In genomic region chr1:170218261-170218660, GRCh38 we compare ENCODE assay signal across 16 cellular contexts.
DNase-seq lines count a peak whose midpoint lies in the region; TF ChIP-seq lines count a peak whose summit lies in the region.
"Had no signal": no experiment of that assay in that cellular context is flagged by ENCODE, and none has a peak within 500 bp of the region (broad histone marks: within the 10 kb centered on the region; RNA-seq: fewer than 3 reads in every experiment).

No MANE protein-coding gene starts in this region.

- H3K9me3 ChIP-seq in adipocyte (ENCODE audit: control insufficient read depth, low read length) (no peaks in the 10 kb centered on the region), subcutaneous abdominal adipose tissue (ENCODE audit: control insufficient read depth in 5 of 5, low read length in 5 of 5) (no peaks in the 10 kb centered on the region)
- H3K9me3 ChIP-seq: SJSA1 had no signal

- no peak overlapping the region for H3K4me3 ChIP-seq in adipocyte (ENCODE audit: low read length)
- H3K4me3 ChIP-seq in fibroblast of pulmonary artery (replicated peaks; ENCODE audit: low read depth, low read length) = no peak overlapping the region
- H3K4me3 ChIP-seq in subcutaneous abdominal adipose tissue (ENCODE audit: low read depth in 1 of 5, low read length in 5 of 5) = no peak overlapping the region
- H3K4me3 ChIP-seq: SJSA1 had no signal

- H3K27me3 ChIP-seq in adipocyte (replicated peaks; ENCODE audit: control insufficient read depth, insufficient read depth, low read length) = no peaks in the 10 kb centered on the region
- no peaks in the 10 kb centered on the region for H3K27me3 ChIP-seq in subcutaneous abdominal adipose tissue (ENCODE audit: control insufficient read depth in 5 of 5, insufficient read depth in 4 of 5, low read length in 5 of 5)
- H3K27me3 ChIP-seq: SJSA1 had no signal

- peaks cover 70% of the 10 kb centered on the region for H3K4me1 ChIP-seq in adipocyte (ENCODE audit: control insufficient read depth, insufficient read depth, low read length)
- peaks cover 3 to 60% (median 51%) of the 10 kb centered on the region in 5 donors for H3K4me1 ChIP-seq in subcutaneous abdominal adipose tissue (ENCODE audit: control insufficient read depth in 5 of 5, insufficient read depth in 5 of 5, low read length in 5 of 5)
- H3K4me1 ChIP-seq: SJSA1 had no signal

- no peak for TF ChIP-seq CTCF in fibroblast of pulmonary artery (IDR thresholded peaks at IDR 0.05; ENCODE audit: low read length, missing control alignments)

- DNase-seq in EL = peak; percentile 12
- no peak for DNase-seq in adipocyte (ENCODE audit: low read depth)
- peak; percentile 46 for DNase-seq in fibroblast of pulmonary artery (ENCODE audit: low read depth)
- no peak for DNase-seq in H4 (ENCODE audit: low spot score)
- DNase-seq in activated T-cell treated with anti-CD3 and anti-CD28 coated beads for 4 hours = no peak
- no peak for DNase-seq in central memory CD4-positive, alpha-beta T cell
- DNase-seq: COR-L47, Kasumi-1, NCI-H1417, NCI-H187 treated with DMSO at 0.1 percent for 48 hours, NCI-H2171, NCI-H446, OCI-M1 had no signal

- H3K27ac ChIP-seq in subcutaneous abdominal adipose tissue (ENCODE audit: low read depth, low read length) = peak overlapping the region; percentile 22
- H3K27ac ChIP-seq: RWPE1, SJSA1 had no signal

- H3K9ac ChIP-seq in adipocyte (ENCODE audit: low read length) = peak overlapping the region; percentile 1
- no peak overlapping the region for H3K9ac ChIP-seq in subcutaneous abdominal adipose tissue (ENCODE audit: low read length in 5 of 5)

- H3K36me3 ChIP-seq in adipocyte (ENCODE audit: control insufficient read depth, insufficient read depth, low read length, severe bottlenecking) = no peaks in the 10 kb centered on the region
- no peaks in the 10 kb centered on the region for H3K36me3 ChIP-seq in subcutaneous abdominal adipose tissue (ENCODE audit: control insufficient read depth in 5 of 5, insufficient read depth in 5 of 5, low read length in 5 of 5)
- H3K36me3 ChIP-seq: SJSA1 had no signal

Comparison
In these comparisons a context has a peak if more than half of its experiments do, and no peak if none do; other contexts are left out.
1. DNase-seq: peak in EL (single experiment) and fibroblast of pulmonary artery (single experiment); none in adipocyte (single experiment), H4 (single experiment), activated T-cell treated with anti-CD3 and anti-CD28 coated beads for 4 hours (single experiment) and central memory CD4-positive, alpha-beta T cell (single experiment).